ENCODE assay signal across 8 cellular contexts in the genomic region with DNA sequence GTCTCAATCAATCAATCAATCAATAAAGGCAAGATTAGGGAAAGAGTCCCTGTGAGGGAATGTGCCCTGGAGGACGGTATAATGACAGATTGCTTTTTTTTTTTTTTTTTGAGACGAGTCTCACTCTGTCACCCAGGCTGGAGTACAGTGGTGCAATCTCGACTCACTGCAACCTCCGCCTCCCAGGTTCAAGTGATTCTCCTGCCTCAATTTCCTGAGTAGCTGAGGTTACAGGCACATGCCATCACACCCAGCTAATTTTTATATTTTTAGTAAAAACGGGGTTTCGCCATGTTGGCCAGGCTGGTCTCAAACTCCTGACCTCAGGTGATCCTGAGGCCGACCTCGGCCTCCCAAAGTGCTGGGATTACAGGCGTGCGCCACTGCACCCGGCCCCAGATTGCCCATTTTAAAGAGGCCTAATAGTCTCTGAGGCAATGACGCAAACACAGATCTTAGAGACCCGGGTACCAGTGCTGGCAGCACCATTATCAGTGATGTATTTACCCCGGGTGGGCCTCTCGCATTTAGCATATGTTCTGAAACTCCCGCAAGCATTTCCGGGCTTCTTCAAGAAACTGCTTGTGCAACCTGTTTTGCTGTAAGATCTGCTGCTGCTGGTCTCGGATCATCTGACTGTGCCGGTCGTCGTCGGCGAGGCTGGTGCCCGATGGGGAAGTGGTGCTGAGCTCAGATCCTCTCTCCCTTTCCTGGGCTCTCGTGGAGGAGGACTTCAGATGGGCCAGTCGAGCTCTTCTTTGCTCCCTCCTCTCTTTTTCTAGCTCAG. TPM values are rescaled to one million over a fixed set of nuclear protein-coding genes. Genes with fewer than 3 reads are reported as not detected.
DNase-seq lines count a peak whose midpoint lies in the region; ATAC-seq and TF ChIP-seq lines count a peak whose summit lies in the region.

No MANE protein-coding gene starts in this region.

- CTCF ChIA-PET in SK-N-SH (lab: Yijun Ruan, JAX) = interaction anchor here (2.0 to 7.4 kb wide), 3 partner anchors 17 to 81 kb away, joined by 6 to 44 read pairs (median 28); no protein-coding TSS in a partner anchor

- ATAC-seq in HG03097 (IDR thresholded peaks at IDR 0.05; ENCODE audit: low FRiP score, unreplicated experiment) = no peak

- no peak overlapping the region for H3K4me2 ChIP-seq in SK-N-SH

- H3K79me2 ChIP-seq in SK-N-SH (ENCODE audit: insufficient read depth) = peaks cover 99% of the 10 kb centered on the region

- H2AFZ ChIP-seq in SK-N-SH (ENCODE audit: low read depth) = no peak overlapping the region

- H3K27me3 ChIP-seq in WERI-Rb-1 (ENCODE audit: insufficient read depth, low read depth, severe bottlenecking) = no peaks in the 10 kb centered on the region
- no peaks in the 10 kb centered on the region for H3K27me3 ChIP-seq in dorsolateral prefrontal cortex
- no peaks in the 10 kb centered on the region for H3K27me3 ChIP-seq in sigmoid colon
- no peaks in the 10 kb centered on the region for H3K27me3 ChIP-seq in SK-N-SH (ENCODE audit: insufficient read depth)

- POLR2A ChIA-PET in SK-N-SH (lab: Yijun Ruan, JAX) = no interaction called here

- TF ChIP-seq RAD21 in SK-N-SH (IDR thresholded peaks at IDR 0.05; ENCODE audit: low read length) = no peak

- no peak for TF ChIP-seq CTCF in GM12865 (IDR thresholded peaks at IDR 0.05; ENCODE audit: insufficient read depth, low read depth, low read length, missing control alignments)
- no peak for TF ChIP-seq CTCF in WERI-Rb-1 (IDR thresholded peaks at IDR 0.05; ENCODE audit: low read depth, low read length)
- TF ChIP-seq CTCF in dorsolateral prefrontal cortex (IDR thresholded peaks at IDR 0.05 in 54 of 56, conservative IDR thresholded peaks at IDR 0.05 in 2 of 56; ENCODE audit: low read depth in 1 of 56, partially characterized antibody in 56 of 56) = no peak
- no peak for TF ChIP-seq CTCF in sigmoid colon (IDR thresholded peaks at IDR 0.05)
- TF ChIP-seq CTCF in SK-N-SH (IDR thresholded peaks at IDR 0.05) = no peak

- TF ChIP-seq POLR2A in sigmoid colon (IDR thresholded peaks at IDR 0.05) = no peak

- H3K9ac ChIP-seq in SK-N-SH = no peak overlapping the region

- intact Hi-C loops in dorsolateral prefrontal cortex (cut with DNase I) = no loop called here
- intact Hi-C loops in sigmoid colon (cut with DNase I) = no loop called here

- H3K9me2 ChIP-seq in SK-N-SH = no peaks in the 10 kb centered on the region

- peaks cover 47% of the 10 kb centered on the region for H4K20me1 ChIP-seq in SK-N-SH (ENCODE audit: insufficient read depth)

- H3K36me3 ChIP-seq in WERI-Rb-1 (peaks cover 17% of the 10 kb centered on the region), sigmoid colon (peaks cover 0 to 8% (median 0%) of the 10 kb centered on the region in 4 donors), SK-N-SH (replicated peaks in 1 of 2; ENCODE audit: control insufficient read depth in 1 of 2, insufficient read depth in 2 of 2, low read length in 1 of 2) (peaks cover 5 to 12% of the 10 kb centered on the region in 2 experiments)

- peaks cover 17% of the 10 kb centered on the region for H3F3A ChIP-seq in SK-N-SH (replicated peaks; ENCODE audit: insufficient read depth)

- H3K4me1 ChIP-seq in sigmoid colon (peaks cover 0 to 91% (median 84%) of the 10 kb centered on the region in 4 donors), SK-N-SH (ENCODE audit: control insufficient read depth in 1 of 2, insufficient read depth in 2 of 2, low read depth in 1 of 2, low read length in 1 of 2) (peaks cover under 1 to 60% of the 10 kb centered on the region in 2 experiments; a peak in 3 of 4 replicates)

- H3K9me3 ChIP-seq in WERI-Rb-1 (ENCODE audit: severe bottlenecking) = no peaks in the 10 kb centered on the region
- no peaks in the 10 kb centered on the region for H3K9me3 ChIP-seq in sigmoid colon
- no peaks in the 10 kb centered on the region for H3K9me3 ChIP-seq in SK-N-SH

- WGBS in sigmoid colon, 2 donors = 71 to 84% methylated on average over 26 of the region's 26 CpGs
- WGBS in SK-N-SH (ENCODE audit: low lambda C conversion rate) = 97% methylated on average over 25 of the region's 26 CpGs

- DNase-seq in GM12865 (ENCODE audit: low read depth) = peak; percentile 17
- no peak for DNase-seq in WERI-Rb-1
- peak in 3 of 10 donors; percentile 66 to 69 (median 67) for DNase-seq in dorsolateral prefrontal cortex
- peak; percentile 80 for DNase-seq in sigmoid colon
- no peak for DNase-seq in SK-N-SH
- no peak for DNase-seq in DMS53 treated with DMSO at 0.1 percent for 48 hours (lab: John Stamatoyannopoulos, UW; ENCODE audit: unreplicated experiment)
- no peak for DNase-seq in NCI-H345 (lab: John Stamatoyannopoulos, UW)

- H3K4me3 ChIP-seq in GM12865 (ENCODE audit: low read depth, low read length) (no peak overlapping the region), WERI-Rb-1 (ENCODE audit: low read depth, low read length) (no peak overlapping the region), dorsolateral prefrontal cortex (peak overlapping the region in 3 of 59 donors; percentile 0 to 29 (median 3)), sigmoid colon (no peak overlapping the region), SK-N-SH (ENCODE audit: low read depth in 2 of 2, low read length in 1 of 2) (no peak overlapping the region)

- TF ChIP-seq EP300 in sigmoid colon (IDR thresholded peaks at IDR 0.05) (no peak), SK-N-SH (IDR thresholded peaks at IDR 0.05; ENCODE audit: borderline replicate concordance in 1 of 2, low read depth in 1 of 2, low read length in 1 of 2) (no peak)

- peak overlapping the region; percentile 58 for H3K27ac ChIP-seq in WERI-Rb-1
- H3K27ac ChIP-seq in dorsolateral prefrontal cortex = peak overlapping the region; percentile 74 to 100 (median 97)
- H3K27ac ChIP-seq in sigmoid colon = peak overlapping the region; percentile 39 to 58 (median 47)
- peak overlapping the region in 1 of 2 experiments; percentile 98; a peak in 2 of 4 replicates for H3K27ac ChIP-seq in SK-N-SH (ENCODE audit: low read depth in 2 of 2, low read length in 1 of 2)

TF ChIP-seq in SK-N-SH, 30 proteins besides CTCF, POLR2A, EP300 and RAD21:
- no peak for TF ChIP-seq ELF1 (IDR thresholded peaks at IDR 0.05)
- TF ChIP-seq, protein P1, sequence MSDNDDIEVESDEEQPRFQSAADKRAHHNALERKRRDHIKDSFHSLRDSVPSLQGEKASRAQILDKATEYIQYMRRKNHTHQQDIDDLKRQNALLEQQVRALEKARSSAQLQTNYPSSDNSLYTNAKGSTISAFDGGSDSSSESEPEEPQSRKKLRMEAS (IDR thresholded peaks at IDR 0.05; ENCODE audit: low read depth) = no peak
- no peak for TF ChIP-seq TAF1 (IDR thresholded peaks at IDR 0.05; ENCODE audit: borderline replicate concordance, low read depth, low read length)
- no peak for TF ChIP-seq TEAD4 (IDR thresholded peaks at IDR 0.05; ENCODE audit: borderline replicate concordance, insufficient read depth)
- no peak for TF ChIP-seq JUND (IDR thresholded peaks at IDR 0.05)
- no peak for TF ChIP-seq RXRA (IDR thresholded peaks at IDR 0.05; ENCODE audit: borderline replicate concordance, low read depth)
- no peak for TF ChIP-seq TCF12 (IDR thresholded peaks at IDR 0.05)
- TF ChIP-seq, protein P2, sequence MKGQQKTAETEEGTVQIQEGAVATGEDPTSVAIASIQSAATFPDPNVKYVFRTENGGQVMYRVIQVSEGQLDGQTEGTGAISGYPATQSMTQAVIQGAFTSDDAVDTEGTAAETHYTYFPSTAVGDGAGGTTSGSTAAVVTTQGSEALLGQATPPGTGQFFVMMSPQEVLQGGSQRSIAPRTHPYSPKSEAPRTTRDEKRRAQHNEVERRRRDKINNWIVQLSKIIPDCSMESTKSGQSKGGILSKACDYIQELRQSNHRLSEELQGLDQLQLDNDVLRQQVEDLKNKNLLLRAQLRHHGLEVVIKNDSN (IDR thresholded peaks at IDR 0.05; ENCODE audit: borderline replicate concordance, low read depth) = no peak
- TF ChIP-seq NFIC (IDR thresholded peaks at IDR 0.05; ENCODE audit: borderline replicate concordance) = no peak
- TF ChIP-seq RCOR1 (IDR thresholded peaks at IDR 0.05; ENCODE audit: low read length) = no peak
- no peak for TF ChIP-seq FOXJ3 (CRISPR knock-in tag; IDR thresholded peaks at IDR 0.05)
- no peak for TF ChIP-seq MXI1 (IDR thresholded peaks at IDR 0.05; ENCODE audit: low read depth, low read length)
- TF ChIP-seq POLR2AphosphoS5 (IDR thresholded peaks at IDR 0.05; ENCODE audit: low read depth, low read length) = no peak
- no peak for TF ChIP-seq GATA2 (CRISPR knock-in tag; IDR thresholded peaks at IDR 0.05)
- no peak for TF ChIP-seq FOSL2 (IDR thresholded peaks at IDR 0.05; ENCODE audit: borderline replicate concordance, low read depth)
TF ChIP-seq in SK-N-SH: peak in this region for 0.

RNA-seq across cellular contexts. Expression of a gene that starts 12.7 kb away (rescaled TPM):
- total RNA-seq in dorsolateral prefrontal cortex = 10 to 100 TPM in 17 of 120 experiments, 1 to 10 TPM in 103; 2.1 to 18.2 (median 6.7) TPM
- total RNA-seq in sigmoid colon = 10 to 100 TPM in 1 of 4 donors, 1 to 10 TPM in 3; 1.3 to 13.8 (median 2.3) TPM
- polyA plus RNA-seq in sigmoid colon = under 1 TPM in 1 of 3 donors, not detected in 2; 0.89 TPM
- 0.31 and 0.35 TPM in 2 replicates for polyA plus RNA-seq in SK-N-SH (2012; rRNA removed)
- polyA plus RNA-seq in SK-N-SH (2012; cell fraction: cytosol; rRNA removed) = 0.17 and 0.21 TPM in 2 replicates
- 0.68 and 0.97 TPM in 2 replicates for polyA plus RNA-seq in SK-N-SH (2012; cell fraction: nucleus; rRNA removed)

RNA-seq across cellular contexts. Expression of a gene that starts 34.9 kb away (rescaled TPM):
- total RNA-seq in dorsolateral prefrontal cortex = 100 to 1,000 TPM in 119 of 120 experiments, 10 to 100 TPM in 1; 97.8 to 275 (median 166) TPM
- 100 to 1,000 TPM; 142 to 227 (median 151) TPM for total RNA-seq in sigmoid colon
- polyA plus RNA-seq in sigmoid colon = 10 to 100 TPM; 16.4 to 58.8 (median 47.4) TPM
- polyA plus RNA-seq in SK-N-SH (2012; rRNA removed) = 256 and 441 TPM in 2 replicates
- 528 and 616 TPM in 2 replicates for polyA plus RNA-seq in SK-N-SH (2012; cell fraction: cytosol; rRNA removed)
- 334 and 427 TPM in 2 replicates for polyA plus RNA-seq in SK-N-SH (2012; cell fraction: nucleus; rRNA removed)

RNA-seq across cellular contexts. Expression of a gene that starts 49.7 kb away (rescaled TPM):
- total RNA-seq in dorsolateral prefrontal cortex (10 to 100 TPM; 39.1 to 90.9 (median 60.5) TPM), sigmoid colon (10 to 100 TPM; 18.5 to 49.3 (median 35.9) TPM)
- polyA plus RNA-seq in sigmoid colon (10 to 100 TPM in 2 of 3 donors, 1 to 10 TPM in 1; 6.7 to 28.6 (median 13.8) TPM), SK-N-SH (2012; rRNA removed) (34.6 and 41.2 TPM in 2 replicates)
- 22.5 and 26.9 TPM in 2 replicates for polyA plus RNA-seq in SK-N-SH (2012; cell fraction: cytosol; rRNA removed)
- polyA plus RNA-seq in SK-N-SH (2012; cell fraction: nucleus; rRNA removed) = 163 and 178 TPM in 2 replicates

Comparison
In these comparisons a context has a peak if more than half of its experiments do, and no peak if none do; other contexts are left out.
1. DNase-seq: peak in GM12865 (single experiment) and sigmoid colon (single experiment); none in WERI-Rb-1 (single experiment), SK-N-SH (single experiment), DMS53 treated with DMSO at 0.1 percent for 48 hours (single experiment) and NCI-H345 (single experiment).